12 cellular contexts compared by ENCODE assay signal in genomic region chr1:116931016-116931918, GRCh38.
"Had no signal": no experiment of that assay in that cellular context is flagged by ENCODE, and none has a peak within 500 bp of the region (broad histone marks: within the 10 kb centered on the region; RNA-seq: fewer than 3 reads in every experiment).

No MANE protein-coding gene starts in this region.

- H3K4me1 ChIP-seq: thyroid gland had no signal

- H3K27ac Mint-ChIP-seq: naive B cell had no signal

- H3K36me3 Mint-ChIP-seq: naive B cell had no signal

- H3K36me3 ChIP-seq: cardiac muscle cell, ovary, spleen, thyroid gland had no signal

- H3K27ac ChIP-seq: cardiac muscle cell, dorsolateral prefrontal cortex, gastroesophageal sphincter, ovary, spleen, thyroid gland had no signal

- H3K27me3 ChIP-seq: cardiac muscle cell, dorsolateral prefrontal cortex, gastroesophageal sphincter, ovary, spleen, thyroid gland had no signal

- H3K9me3 Mint-ChIP-seq: naive B cell had no signal

- H3K4me3 Mint-ChIP-seq: naive B cell had no signal

- H3K4me1 Mint-ChIP-seq: naive B cell had no signal

- DNase-seq: activated CD4-positive, alpha-beta T cell treated with anti-CD3 and anti-CD28 coated beads for 1 hour; activated gamma-delta T cell; dorsolateral prefrontal cortex; naive B cell; ovary; spleen; stimulated activated CD4-positive, alpha-beta T cell treated with anti-CD3 and anti-CD28 coated beads, Interleukin-1b, Interleukin-23, amount 100 ng/mL, for 48 hours; T-helper 9 cell; thyroid gland had no signal

- H3K9me3 ChIP-seq: gastroesophageal sphincter, ovary, spleen, thyroid gland had no signal

- H3K4me3 ChIP-seq: cardiac muscle cell, dorsolateral prefrontal cortex, gastroesophageal sphincter, ovary, spleen, thyroid gland had no signal

- ATAC-seq: gastroesophageal sphincter, sciatic nerve had no signal
